Comparison of ENCODE assay signal across 8 cellular contexts in genomic region chrX:39652336-39652735, GRCh38.
A peak's percentile ranks its signal among the peaks of the same experiment; 100 is the strongest.
DNase-seq lines count a peak whose midpoint lies in the region; ATAC-seq and TF ChIP-seq lines count a peak whose summit lies in the region.

No MANE protein-coding gene starts in this region.

- H3K27ac Mint-ChIP-seq in activated CD4-positive, alpha-beta T cell treated with anti-CD3 and anti-CD28 coated beads for 36 hours = no peak overlapping the region
- H3K27ac Mint-ChIP-seq in chondrocyte (ENCODE audit: unreplicated experiment) = no peak overlapping the region

- peak; percentile 52 for DNase-seq in activated CD4-positive, alpha-beta T cell treated with anti-CD3 and anti-CD28 coated beads for 36 hours
- no peak for DNase-seq in activated CD4-positive, alpha-beta T cell treated with anti-CD3 and anti-CD28 coated beads for 1 hour
- DNase-seq in NCI-H460 (ENCODE audit: extremely low read depth, low read depth) (peak; percentile 12), chondrocyte (ENCODE audit: low spot score) (no peak), sciatic nerve (ENCODE audit: low spot score) (no peak), NK-92 (lab: John Stamatoyannopoulos, UW; ENCODE audit: unreplicated experiment) (no peak)
- DNase-seq in stimulated activated naive CD4-positive, alpha-beta T cell treated with Interleukin-2 at 50 U/mL for 16 hours (lab: John Stamatoyannopoulos, UW) = no peak

- peaks cover 13% of the 10 kb centered on the region for H3K4me1 Mint-ChIP-seq in activated CD4-positive, alpha-beta T cell treated with anti-CD3 and anti-CD28 coated beads for 36 hours
- H3K4me1 Mint-ChIP-seq in chondrocyte (ENCODE audit: low read depth) = peaks cover 3% of the 10 kb centered on the region

- no peaks in the 10 kb centered on the region for H3K9me3 Mint-ChIP-seq in activated CD4-positive, alpha-beta T cell treated with anti-CD3 and anti-CD28 coated beads for 36 hours (ENCODE audit: low read depth)
- H3K9me3 Mint-ChIP-seq in chondrocyte (ENCODE audit: low read depth) = peaks cover 23% of the 10 kb centered on the region

- intact Hi-C loops in activated CD4-positive, alpha-beta T cell treated with anti-CD3 and anti-CD28 coated beads for 36 hours (cut with DNase I, micrococcal nuclease) = no loop called here
- intact Hi-C loops in sciatic nerve (cut with DNase I) = no loop called here

- POLR2A ChIA-PET in activated CD4-positive, alpha-beta T cell treated with anti-CD3 and anti-CD28 coated beads for 36 hours (lab: Charles Lee) = interaction anchor here (1.2 kb wide), 1 partner anchor 37 kb away, joined by 3 read pairs; no protein-coding TSS in a partner anchor

- CTCF ChIA-PET in activated CD4-positive, alpha-beta T cell treated with anti-CD3 and anti-CD28 coated beads for 36 hours (lab: Charles Lee) = interaction anchor here (0.6 to 1.0 kb wide), 3 partner anchors 110 to 441 kb away, joined by 3 to 4 read pairs (median 3); no protein-coding TSS in a partner anchor

- H3K27me3 Mint-ChIP-seq in activated CD4-positive, alpha-beta T cell treated with anti-CD3 and anti-CD28 coated beads for 36 hours = no peaks in the 10 kb centered on the region
- peaks cover 5% of the 10 kb centered on the region for H3K27me3 Mint-ChIP-seq in chondrocyte (ENCODE audit: low read depth)

- no peak overlapping the region for H3K4me3 Mint-ChIP-seq in activated CD4-positive, alpha-beta T cell treated with anti-CD3 and anti-CD28 coated beads for 36 hours
- H3K4me3 Mint-ChIP-seq in chondrocyte (ENCODE audit: unreplicated experiment) = no peak overlapping the region

- H3K36me3 Mint-ChIP-seq in activated CD4-positive, alpha-beta T cell treated with anti-CD3 and anti-CD28 coated beads for 36 hours (ENCODE audit: low read depth) = no peaks in the 10 kb centered on the region
- H3K36me3 Mint-ChIP-seq in chondrocyte (ENCODE audit: low read depth) = no peaks in the 10 kb centered on the region

- peak; percentile 59 for TF ChIP-seq CTCF in chondrocyte (IDR thresholded peaks at IDR 0.05)

- peak; percentile 42 for ATAC-seq in activated CD4-positive, alpha-beta T cell treated with anti-CD3 and anti-CD28 coated beads for 36 hours
- ATAC-seq in sciatic nerve (peak; percentile 58), HG02884 (IDR thresholded peaks at IDR 0.05; ENCODE audit: unreplicated experiment) (no peak)

Comparison
In these comparisons a context has a peak if more than half of its experiments do, and no peak if none do; other contexts are left out.
1. DNase-seq: peak in activated CD4-positive, alpha-beta T cell treated with anti-CD3 and anti-CD28 coated beads for 36 hours (single experiment) and NCI-H460 (single experiment); none in activated CD4-positive, alpha-beta T cell treated with anti-CD3 and anti-CD28 coated beads for 1 hour (single experiment), chondrocyte (single experiment), sciatic nerve (single experiment), NK-92 (single experiment) and stimulated activated naive CD4-positive, alpha-beta T cell treated with Interleukin-2 at 50 U/mL for 16 hours (single experiment).